Comparison of ENCODE assay signal across 10 cellular contexts in the genomic region with DNA sequence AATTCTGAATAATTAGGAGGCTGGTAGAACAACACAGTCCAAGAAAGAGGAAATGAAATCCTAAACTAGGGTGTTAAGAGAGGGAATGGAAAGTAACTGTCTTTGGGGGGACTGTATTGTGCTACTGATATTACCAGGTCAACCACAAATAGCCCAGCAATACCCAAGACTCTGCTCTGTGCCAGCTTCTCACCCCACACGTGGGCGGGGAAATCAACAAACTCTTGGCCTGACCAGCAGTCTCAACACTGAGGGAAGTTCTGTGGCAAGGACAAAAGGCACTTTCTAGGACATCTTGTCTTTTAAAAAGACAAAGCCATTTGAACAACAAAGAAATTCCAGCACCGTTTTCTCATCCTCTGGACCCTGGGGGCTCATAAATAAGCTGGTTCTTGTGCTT.
DNase-seq lines count a peak whose midpoint lies in the region; ATAC-seq and TF ChIP-seq lines count a peak whose summit lies in the region.
"Had no signal": no experiment of that assay in that cellular context is flagged by ENCODE, and none has a peak within 500 bp of the region (broad histone marks: within the 10 kb centered on the region; RNA-seq: fewer than 3 reads in every experiment).

No MANE protein-coding gene starts in this region.

- H3K4me1 ChIP-seq in vagina: no peaks in the 10 kb centered on the region

- ATAC-seq in GM19467 (IDR thresholded peaks at IDR 0.05; ENCODE audit: unreplicated experiment) (peak; percentile 55), HG03135 (IDR thresholded peaks at IDR 0.05; ENCODE audit: unreplicated experiment) (peak; percentile 56)
- ATAC-seq: mucosa of descending colon had no signal

- H3K9me3 ChIP-seq in vagina: no peaks in the 10 kb centered on the region
- H3K9me3 ChIP-seq: mucosa of descending colon had no signal

- no peak for TF ChIP-seq CTCF in astrocyte of the spinal cord (IDR thresholded peaks at IDR 0.05; ENCODE audit: low read depth, low read length)
- TF ChIP-seq CTCF in vagina (IDR thresholded peaks at IDR 0.05): no peak

- in situ Hi-C loops in astrocyte of the spinal cord (cut with HindIII; ENCODE audit: low sequenced_read_pairs): no loop called here

- no peak overlapping the region for H3K27ac ChIP-seq in vagina

- no peaks in the 10 kb centered on the region for H3K27me3 ChIP-seq in vagina

- H3K4me3 ChIP-seq in astrocyte of the spinal cord (ENCODE audit: low read depth, low read length) (no peak overlapping the region), vagina (no peak overlapping the region)
- H3K4me3 ChIP-seq: mucosa of descending colon had no signal

- TF ChIP-seq POLR2A in vagina (IDR thresholded peaks at IDR 0.05): no peak

- DNase-seq in Ammon's horn (ENCODE audit: low spot score) (peak; percentile 53), astrocyte of the spinal cord (ENCODE audit: low read depth, low spot score) (peak; percentile 16), hippocampal formation (lab: John Stamatoyannopoulos, UW) (no peak), vagina (ENCODE audit: extremely low spot score in 2 of 2) (no peak), COLO668 (lab: John Stamatoyannopoulos, UW; ENCODE audit: unreplicated experiment) (no peak)
- DNase-seq in activated naive CD4-positive, alpha-beta T cell treated with anti-CD3 and anti-CD28 coated beads, Interleukin-2, amount 50 U/mL, for 16 hours: no peak
- DNase-seq: AML-193, mucosa of descending colon had no signal

- intact Hi-C loops in vagina (cut with DNase I): no loop called here

- H3K36me3 ChIP-seq in vagina: no peaks in the 10 kb centered on the region

Comparison
In these comparisons a context has a peak if more than half of its experiments do, and no peak if none do; other contexts are left out.
1. DNase-seq: peak in Ammon's horn (single experiment) and astrocyte of the spinal cord (single experiment); none in hippocampal formation (0 of 2), activated naive CD4-positive, alpha-beta T cell treated with anti-CD3 and anti-CD28 coated beads, Interleukin-2, amount 50 U/mL, for 16 hours (single experiment), vagina (0 of 2) and COLO668 (single experiment).